15 cellular contexts compared by ENCODE assay signal in the genomic region with DNA sequence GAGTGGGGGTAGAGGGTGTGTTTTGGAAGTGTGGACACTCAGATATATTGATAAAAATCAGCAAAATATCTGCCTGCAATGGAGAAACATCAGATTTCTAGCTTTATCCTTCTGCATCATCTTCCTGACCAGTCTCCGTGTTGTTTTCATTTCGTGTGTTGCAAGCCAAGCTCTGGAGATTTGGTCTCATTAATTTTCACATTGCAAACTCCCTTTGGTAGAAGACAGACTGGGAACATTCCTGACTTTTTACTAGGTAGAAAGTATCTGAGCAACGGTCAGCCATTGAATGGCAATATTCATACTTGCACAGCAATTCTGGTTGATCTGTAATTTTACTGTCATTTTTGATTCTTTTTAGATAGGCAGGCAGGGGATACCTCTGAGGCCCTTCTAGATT. TPM values are rescaled to one million over a fixed set of nuclear protein-coding genes. Genes with fewer than 3 reads are reported as not detected.
DNase-seq lines count a peak whose midpoint lies in the region; ATAC-seq, FAIRE-seq and TF ChIP-seq lines count a peak whose summit lies in the region.
"Had no signal": no experiment of that assay in that cellular context is flagged by ENCODE, and none has a peak within 500 bp of the region (broad histone marks: within the 10 kb centered on the region; RNA-seq: fewer than 3 reads in every experiment).

No MANE protein-coding gene starts in this region.

- H3K4me3 ChIP-seq in AG10803 (ENCODE audit: low read length) (no peak overlapping the region), adrenal gland (no peak overlapping the region), sigmoid colon (no peak overlapping the region), upper lobe of left lung (no peak overlapping the region)

- no peaks in the 10 kb centered on the region for H3K27me3 ChIP-seq in adrenal gland
- no peaks in the 10 kb centered on the region for H3K27me3 ChIP-seq in sigmoid colon
- no peaks in the 10 kb centered on the region for H3K27me3 ChIP-seq in upper lobe of left lung

- FAIRE-seq in GM12891 (lab: Jason Lieb, UNC): no peak
- FAIRE-seq: TTC549 had no signal

- H3K27ac ChIP-seq in adrenal gland (peak overlapping the region; percentile 67 to 93 (median 80)), sigmoid colon (peak overlapping the region; percentile 79 to 96 (median 85)), upper lobe of left lung (peak overlapping the region in 1 of 4 donors; percentile 44)

- H3K36me3 ChIP-seq in adrenal gland (replicated peaks in 1 of 2): peaks cover 0 to 4% of the 10 kb centered on the region in 2 donors
- H3K36me3 ChIP-seq in sigmoid colon: peaks cover 0 to 5% (median 3%) of the 10 kb centered on the region in 4 donors
- no peaks in the 10 kb centered on the region for H3K36me3 ChIP-seq in upper lobe of left lung

- intact Hi-C loops in adrenal gland (cut with DNase I): no loop called here
- intact Hi-C loops in sigmoid colon (cut with DNase I): loop anchor here (2.0 kb wide), 2 partner anchors 30 to 326 kb away; partner anchors contain the start of genes FSTL1 and GSK3B

- H3K4me1 ChIP-seq in adrenal gland (replicated peaks in 1 of 2): peaks cover 75 to 76% of the 10 kb centered on the region in 2 donors
- H3K4me1 ChIP-seq in sigmoid colon: peaks cover 0 to 92% (median 88%) of the 10 kb centered on the region in 4 donors
- H3K4me1 ChIP-seq in upper lobe of left lung: peaks cover 18 to 54% (median 26%) of the 10 kb centered on the region in 4 donors

- TF ChIP-seq POLR2A in adrenal gland (IDR thresholded peaks at IDR 0.05) (no peak), sigmoid colon (IDR thresholded peaks at IDR 0.05) (no peak), upper lobe of left lung (IDR thresholded peaks at IDR 0.05) (no peak), GM12891 (IDR thresholded peaks at IDR 0.05; ENCODE audit: low read depth, low read length) (no peak)

- peak in 2 of 4 donors; percentile 59 to 61 for TF ChIP-seq EP300 in sigmoid colon (IDR thresholded peaks at IDR 0.05)
- no peak for TF ChIP-seq EP300 in upper lobe of left lung (IDR thresholded peaks at IDR 0.05)

- no peaks in the 10 kb centered on the region for H3K9me3 ChIP-seq in adrenal gland (replicated peaks in 1 of 3)
- no peaks in the 10 kb centered on the region for H3K9me3 ChIP-seq in sigmoid colon
- no peaks in the 10 kb centered on the region for H3K9me3 ChIP-seq in upper lobe of left lung

- 42 to 50% (median 47%) methylated on average over 3 of the region's 3 CpGs for WGBS in adrenal gland, 4 donors
- WGBS in sigmoid colon, 2 donors: 76 to 80% methylated on average over 3 of the region's 3 CpGs
- 73 to 81% methylated on average over 3 of the region's 3 CpGs for WGBS in upper lobe of left lung, 2 donors

- no peak for TF ChIP-seq CTCF in AG10803 (conservative IDR thresholded peaks at IDR 0.05; ENCODE audit: low read length)
- TF ChIP-seq CTCF in adrenal gland (IDR thresholded peaks at IDR 0.05): no peak
- no peak for TF ChIP-seq CTCF in sigmoid colon (IDR thresholded peaks at IDR 0.05)
- no peak for TF ChIP-seq CTCF in upper lobe of left lung (IDR thresholded peaks at IDR 0.05)

- DNase-seq in AG10803 (ENCODE audit: low read depth): peak; percentile 61
- DNase-seq in adrenal gland: no peak
- peak; percentile 52 for DNase-seq in fibroblast of peridontal ligament (ENCODE audit: extremely low read depth)
- DNase-seq in sigmoid colon: no peak
- DNase-seq in upper lobe of left lung: no peak
- no peak for DNase-seq in GM12891 (ENCODE audit: insufficient read length, low spot score)
- no peak for DNase-seq in iPS-NIHi11 (ENCODE audit: low spot score)
- no peak for DNase-seq in epidermal melanocyte (ENCODE audit: insufficient read length, low spot score)
- DNase-seq: activated CD8-positive, alpha-beta T cell treated with anti-CD3 and anti-CD28 coated beads, Interleukin-2, amount 10 ng/mL, durations not matched to agents 7 days and 5 days; effector CD8-positive, alpha-beta T cell; islet precursor cell; NCI-H1105; NCI-H2227 treated with DMSO at 0.1 percent for 48 hours; stimulated activated CD4-positive, alpha-beta T cell treated with anti-CD3 and anti-CD28 coated beads, Interleukin-1b, Interleukin-23, amount 100 ng/mL, for 48 hours had no signal

- ATAC-seq in upper lobe of left lung (ENCODE audit: low FRiP score in 2 of 2): no peak
- ATAC-seq: activated CD8-positive, alpha-beta T cell treated with anti-CD3 and anti-CD28 coated beads, Interleukin-2, amount 10 ng/mL, durations not matched to agents 7 days and 5 days had no signal

TF ChIP-seq in GM12891, 5 proteins besides CTCF, POLR2A, EP300 and RAD21:
- TF ChIP-seq POLR2AphosphoS5 (IDR thresholded peaks at IDR 0.05; ENCODE audit: low read depth, low read length) (no peak), POU2F2 (IDR thresholded peaks at IDR 0.05; ENCODE audit: low read depth, low read length) (no peak), TAF1 (IDR thresholded peaks at IDR 0.05; ENCODE audit: low read depth, low read length) (no peak), PAX5 (IDR thresholded peaks at IDR 0.05; ENCODE audit: insufficient read depth, low read length, severe bottlenecking) (no peak), SPI1 (IDR thresholded peaks at IDR 0.05; ENCODE audit: low read depth, low read length) (no peak)

RNA-seq across cellular contexts. Expression of gene FSTL1, which starts 30.4 kb away (rescaled TPM):
- total RNA-seq in adrenal gland (100 to 1,000 TPM; 295 to 625 (median 369) TPM), sigmoid colon (100 to 1,000 TPM; 266 to 653 (median 320) TPM), upper lobe of left lung (100 to 1,000 TPM in 3 of 6 donors, 10 to 100 TPM in 3; 35.6 to 480 (median 120) TPM)
- polyA plus RNA-seq in adrenal gland (100 to 1,000 TPM in 1 of 3 donors, 10 to 100 TPM in 2; 45.6 to 176 (median 64.2) TPM), sigmoid colon (10 to 100 TPM in 2 of 3 donors, 1 to 10 TPM in 1; 8.1 to 56.2 (median 24.6) TPM)
- polyA plus RNA-seq in GM12891 (2012; ENCODE audit: low read depth, missing spikeins): 0.09 TPM

Comparison
In these comparisons a context has a peak if more than half of its experiments do, and no peak if none do; other contexts are left out.
1. DNase-seq: peak in AG10803 (single experiment) and fibroblast of peridontal ligament (single experiment); none in adrenal gland (0 of 7), sigmoid colon (single experiment), upper lobe of left lung (0 of 2), GM12891 (single experiment), iPS-NIHi11 (single experiment) and epidermal melanocyte (single experiment).